30 cellular contexts compared by ENCODE assay signal in the genomic region with DNA sequence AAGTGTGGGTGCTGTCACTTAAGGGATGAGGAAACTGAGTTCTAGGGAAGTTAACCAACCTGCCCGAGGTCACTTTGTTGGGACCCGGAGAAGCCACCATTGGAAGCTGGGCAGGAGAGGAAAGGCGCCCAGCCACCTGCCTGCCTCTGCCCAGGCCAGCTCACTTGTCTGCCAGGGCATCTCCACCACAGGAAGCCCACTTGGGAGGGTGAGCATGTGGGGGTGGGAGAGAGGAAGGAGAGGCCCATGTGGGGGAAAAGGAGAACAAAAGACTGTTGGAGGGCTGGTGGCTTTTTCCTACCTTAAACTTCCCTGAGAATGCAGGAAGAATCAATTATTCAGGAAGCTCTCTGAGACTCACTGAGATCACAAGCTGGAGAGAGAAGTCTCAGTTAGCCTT. TPM values are rescaled to one million over a fixed set of nuclear protein-coding genes. Genes with fewer than 3 reads are reported as not detected.
A peak's percentile ranks its signal among the peaks of the same experiment; 100 is the strongest.
DNase-seq lines count a peak whose midpoint lies in the region; ATAC-seq and TF ChIP-seq lines count a peak whose summit lies in the region.
"Had no signal": no experiment of that assay in that cellular context is flagged by ENCODE, and none has a peak within 500 bp of the region (broad histone marks: within the 10 kb centered on the region; RNA-seq: fewer than 3 reads in every experiment).

No MANE protein-coding gene starts in this region.

- POLR2A ChIA-PET in CD8-positive, alpha-beta T cell (lab: Charles Lee), result interaction anchor here (0.6 to 3.0 kb wide), 2 partner anchors 10 to 18 kb away, joined by 3 to 16 read pairs; no protein-coding TSS in a partner anchor

- no peaks in the 10 kb centered on the region for H3K27me3 Mint-ChIP-seq in CD8-positive, alpha-beta T cell (ENCODE audit: low read depth)
- H3K27me3 Mint-ChIP-seq in endothelial cell (ENCODE audit: unreplicated experiment), result peaks cover 9% of the 10 kb centered on the region

- H3K4me1 ChIP-seq in BLaER1 treated with 17β-estradiol and CSF1 and Interleukin-3, amounts not matched to agents 10 nM and 100 nM, result peaks cover 31 to 78% (median 58%) of the 10 kb centered on the region in 10 experiments
- H3K4me1 ChIP-seq in CD8-positive, alpha-beta T cell (ENCODE audit: insufficient read depth, low read length), result peaks cover 36% of the 10 kb centered on the region
- H3K4me1 ChIP-seq: parathyroid adenoma had no signal

- H3K4me1 Mint-ChIP-seq in CD8-positive, alpha-beta T cell (ENCODE audit: low read depth), result peaks cover 47% of the 10 kb centered on the region
- peaks cover 70% of the 10 kb centered on the region for H3K4me1 Mint-ChIP-seq in endothelial cell (ENCODE audit: unreplicated experiment)

- peak overlapping the region; percentile 95 for H3K27ac Mint-ChIP-seq in CD8-positive, alpha-beta T cell
- peak overlapping the region; percentile 92 for H3K27ac Mint-ChIP-seq in endothelial cell (ENCODE audit: unreplicated experiment)
- H3K27ac Mint-ChIP-seq: nephron progenitor cell; stimulated activated memory B cell treated with anti-CD40 and anti-IgM and Interleukin-4, amounts not matched to agents 10 μg/mL and 1 μg/mL and 100 μg/mL, for 72 hours had no signal

- TF ChIP-seq CTCF in CD8-positive, alpha-beta T cell (IDR thresholded peaks at IDR 0.05), result no peak
- TF ChIP-seq CTCF in NB4 (IDR thresholded peaks at IDR 0.05; ENCODE audit: low read depth, low read length) (no peak), endothelial cell (IDR thresholded peaks at IDR 0.05; ENCODE audit: unreplicated experiment) (no peak)

- H3K27ac ChIP-seq in BLaER1 treated with 17β-estradiol and CSF1 and Interleukin-3, amounts not matched to agents 10 nM and 100 nM, result peak overlapping the region in 6 of 11 experiments; percentile 24 to 68 (median 50); a peak in 10 of 22 replicates
- H3K27ac ChIP-seq in CD8-positive, alpha-beta T cell (ENCODE audit: low read depth, low read length), result no peak overlapping the region
- H3K27ac ChIP-seq: parathyroid adenoma, skin epidermis had no signal

- H3K9me3 ChIP-seq in BLaER1 treated with 17β-estradiol and CSF1 and Interleukin-3, amounts not matched to agents 10 nM and 100 nM (replicated peaks in 1 of 11), result no peaks in the 10 kb centered on the region
- no peaks in the 10 kb centered on the region for H3K9me3 ChIP-seq in CD8-positive, alpha-beta T cell (ENCODE audit: low read length)
- H3K9me3 ChIP-seq: BE2C, mucosa of descending colon had no signal

- CTCF ChIA-PET in CD8-positive, alpha-beta T cell (lab: Charles Lee), result interaction anchor here (0.9 to 1.7 kb wide), 3 partner anchors 14 to 137 kb away, joined by 3 to 5 read pairs (median 3); no protein-coding TSS in a partner anchor

- H3K36me3 Mint-ChIP-seq in CD8-positive, alpha-beta T cell, result peaks cover 85% of the 10 kb centered on the region
- peaks cover 11% of the 10 kb centered on the region for H3K36me3 Mint-ChIP-seq in endothelial cell (ENCODE audit: low read depth, unreplicated experiment)
- H3K36me3 Mint-ChIP-seq: activated naive CD4-positive, alpha-beta T cell treated with anti-CD3 and anti-CD28 coated beads, Interleukin-2, amount 50 U/mL, for 72 hours; stimulated activated memory B cell treated with anti-CD40 and anti-IgM and Interleukin-4, amounts not matched to agents 10 μg/mL and 1 μg/mL and 100 μg/mL, for 72 hours had no signal

- H3K27me3 ChIP-seq in BLaER1 treated with 17β-estradiol and CSF1 and Interleukin-3, amounts not matched to agents 10 nM and 100 nM, result peaks cover 0 to 5% (median 0%) of the 10 kb centered on the region in 11 experiments; a peak in 2 of 22 replicates
- H3K27me3 ChIP-seq in CD8-positive, alpha-beta T cell (ENCODE audit: insufficient read depth, low read length), result no peaks in the 10 kb centered on the region
- H3K27me3 ChIP-seq: BE2C had no signal

- no peaks in the 10 kb centered on the region; a peak in 1 of 22 replicates for H4K20me1 ChIP-seq in BLaER1 treated with 17β-estradiol and CSF1 and Interleukin-3, amounts not matched to agents 10 nM and 100 nM

- H3K9ac ChIP-seq in BLaER1 treated with 17β-estradiol and CSF1 and Interleukin-3, amounts not matched to agents 10 nM and 100 nM, result peak overlapping the region in 5 of 11 experiments; percentile 11 to 64 (median 40); a peak in 7 of 22 replicates
- H3K9ac ChIP-seq: parathyroid adenoma had no signal

- no peak overlapping the region for H3K4me3 ChIP-seq in BLaER1 treated with 17β-estradiol and CSF1 and Interleukin-3, amounts not matched to agents 10 nM and 100 nM
- H3K4me3 ChIP-seq in CD8-positive, alpha-beta T cell (ENCODE audit: low read depth, low read length), result no peak overlapping the region
- no peak overlapping the region for H3K4me3 ChIP-seq in NB4 (ENCODE audit: low read depth, low read length)
- H3K4me3 ChIP-seq: mucosa of descending colon, skin epidermis had no signal

- H3K4me2 ChIP-seq in BLaER1 treated with 17β-estradiol and CSF1 and Interleukin-3, amounts not matched to agents 10 nM and 100 nM, result peak overlapping the region; percentile 53 to 85 (median 77)

- no peaks in the 10 kb centered on the region for H3K9me3 Mint-ChIP-seq in CD8-positive, alpha-beta T cell
- H3K9me3 Mint-ChIP-seq in endothelial cell (ENCODE audit: unreplicated experiment), result no peaks in the 10 kb centered on the region
- H3K9me3 Mint-ChIP-seq: activated naive CD4-positive, alpha-beta T cell treated with anti-CD3 and anti-CD28 coated beads, Interleukin-2, amount 50 U/mL, for 72 hours; nephron progenitor cell; stimulated activated memory B cell treated with anti-CD40 and anti-IgM and Interleukin-4, amounts not matched to agents 10 μg/mL and 1 μg/mL and 100 μg/mL, for 72 hours had no signal

- intact Hi-C loops in CD8-positive, alpha-beta T cell (cut with DNase I, micrococcal nuclease), result no loop called here

- DNase-seq in CD8-positive, alpha-beta T cell, result no peak
- peak; percentile 56 for DNase-seq in NB4 (ENCODE audit: low read depth)
- DNase-seq in endothelial cell (ENCODE audit: low spot score), result peak; percentile 38
- DNase-seq in NCI-H82 treated with DMSO at 0.1 percent for 48 hours (lab: John Stamatoyannopoulos, UW; ENCODE audit: unreplicated experiment), result no peak
- DNase-seq in LoVo (ENCODE audit: low spot score), result no peak
- DNase-seq in NCI-H526 treated with DMSO at 0.1 percent for 48 hours (lab: John Stamatoyannopoulos, UW), result no peak
- DNase-seq: activated CD4-positive, alpha-beta T cell treated with anti-CD3 and anti-CD28 coated beads for 1 hour; activated T-cell treated with anti-CD3 and anti-CD28 coated beads, Interleukin-2, amount 50 U/mL, for 1 hour; anterior cingulate cortex; BE2C; Calu3; effector CD4-positive, alpha-beta T cell; mammary epithelial cell; mucosa of descending colon; NCI-H1105 treated with DMSO at 0.1 percent for 48 hours; NCI-H1930; NCI-H526; nephron progenitor cell; retina; Right ventricle myocardium superior; T-helper 2 cell; trophoblast cell had no signal

- H3K36me3 ChIP-seq in BLaER1 treated with 17β-estradiol and CSF1 and Interleukin-3, amounts not matched to agents 10 nM and 100 nM, result no peaks in the 10 kb centered on the region
- H3K36me3 ChIP-seq in CD8-positive, alpha-beta T cell (ENCODE audit: insufficient read depth, low read length), result peaks cover 6% of the 10 kb centered on the region
- H3K36me3 ChIP-seq: BE2C had no signal

- TF ChIP-seq POLR2A in NB4 (IDR thresholded peaks at IDR 0.05; ENCODE audit: extremely low read depth, insufficient read length), result no peak

- ATAC-seq in CD8-positive, alpha-beta T cell, result no peak
- no peak for ATAC-seq in HG02885 (IDR thresholded peaks at IDR 0.05; ENCODE audit: poor library complexity, unreplicated experiment)
- ATAC-seq: activated naive CD4-positive, alpha-beta T cell treated with anti-CD3 and anti-CD28 coated beads, Interleukin-2, amount 50 U/mL, for 72 hours; mucosa of descending colon; Panc1; SK-N-SH treated with all-trans-retinoic acid at 6 μM for 48 hours; stimulated activated memory B cell treated with anti-CD40 and anti-IgM and Interleukin-4, amounts not matched to agents 10 μg/mL and 1 μg/mL and 100 μg/mL, for 72 hours had no signal

- H3K4me3 Mint-ChIP-seq in CD8-positive, alpha-beta T cell, result no peak overlapping the region
- peak overlapping the region; percentile 67 for H3K4me3 Mint-ChIP-seq in endothelial cell (ENCODE audit: unreplicated experiment)
- H3K4me3 Mint-ChIP-seq: nephron progenitor cell; stimulated activated memory B cell treated with anti-CD40 and anti-IgM and Interleukin-4, amounts not matched to agents 10 μg/mL and 1 μg/mL and 100 μg/mL, for 72 hours had no signal

RNA-seq across cellular contexts. Expression of gene SELENON, which starts 43.8 kb away (rescaled TPM):
- 10 to 100 TPM; 18.9 to 20.2 TPM for total RNA-seq in CD8-positive, alpha-beta T cell
- 284 TPM for total RNA-seq in endothelial cell (ENCODE audit: unreplicated experiment)

Comparison
In these comparisons a context has a peak if more than half of its experiments do, and no peak if none do; other contexts are left out.
1. DNase-seq: peak in NB4 (single experiment) and endothelial cell (single experiment); none in CD8-positive, alpha-beta T cell (0 of 7), NCI-H82 treated with DMSO at 0.1 percent for 48 hours (single experiment), LoVo (single experiment) and NCI-H526 treated with DMSO at 0.1 percent for 48 hours (single experiment).
2. RNA of gene SELENON, which starts 43.8 kb away (total RNA-seq): 284 TPM in endothelial cell (single experiment); 18.9 to 20.2 TPM in CD8-positive, alpha-beta T cell; every median in the first group is over 10 times any median in the second.